8 cellular contexts compared by ENCODE assay signal in the genomic region with DNA sequence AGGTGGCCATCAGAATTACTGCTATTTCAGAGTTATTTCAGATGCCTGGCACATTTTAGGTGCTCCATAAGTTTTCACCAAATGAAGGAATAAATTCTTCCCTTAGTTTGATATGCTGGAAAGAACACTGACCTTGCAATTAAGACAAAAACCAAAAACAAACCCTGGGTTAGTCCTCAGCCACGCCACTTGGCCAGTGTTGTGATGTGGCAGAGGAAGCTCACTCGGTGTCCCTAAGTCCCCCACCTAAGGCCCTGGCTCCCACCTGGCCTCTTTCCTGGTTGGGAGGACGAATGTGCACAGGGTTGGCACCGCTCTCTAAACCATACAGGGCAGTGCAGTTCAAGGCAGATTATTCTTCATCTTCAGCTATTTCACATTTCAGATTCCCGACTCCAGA. TPM values are rescaled to one million over a fixed set of nuclear protein-coding genes. Genes with fewer than 3 reads are reported as not detected.
"Had no signal": no experiment of that assay in that cellular context is flagged by ENCODE, and none has a peak within 500 bp of the region (broad histone marks: within the 10 kb centered on the region; RNA-seq: fewer than 3 reads in every experiment).

No MANE protein-coding gene starts in this region.

- H3K4me3 Mint-ChIP-seq: GM23338, H9 had no signal

- H3K4me3 ChIP-seq: GM23338, K562 had no signal

- FAIRE-seq: H1, H54 had no signal

- H2AFZ ChIP-seq: GM23338 had no signal

- ATAC-seq: GM23338, K562 had no signal

- H3K27ac Mint-ChIP-seq: GM23338, H9 had no signal

- H3K4me1 Mint-ChIP-seq: GM23338, H9 had no signal

- H3K4me2 ChIP-seq: GM23338 had no signal

- DNase-seq: H9, HCEC 1CT, IMR-90 had no signal

- H3K9me3 Mint-ChIP-seq: GM23338, H9 had no signal

RNA-seq across cellular contexts. Expression of gene FGF23, which starts 13.7 kb away (rescaled TPM):
- total RNA-seq: HT-29, IMR-90, K562 had no signal
- polyA plus RNA-seq: IMR-90 had no signal

RNA-seq across cellular contexts. Expression of gene FGF6, which starts 52.4 kb away (rescaled TPM):
- total RNA-seq: GM23338, H1, H9, HT-29, IMR-90, K562 had no signal
- polyA plus RNA-seq: GM23338, H1, IMR-90 had no signal
